12 cellular contexts compared by ENCODE assay signal in the genomic region with DNA sequence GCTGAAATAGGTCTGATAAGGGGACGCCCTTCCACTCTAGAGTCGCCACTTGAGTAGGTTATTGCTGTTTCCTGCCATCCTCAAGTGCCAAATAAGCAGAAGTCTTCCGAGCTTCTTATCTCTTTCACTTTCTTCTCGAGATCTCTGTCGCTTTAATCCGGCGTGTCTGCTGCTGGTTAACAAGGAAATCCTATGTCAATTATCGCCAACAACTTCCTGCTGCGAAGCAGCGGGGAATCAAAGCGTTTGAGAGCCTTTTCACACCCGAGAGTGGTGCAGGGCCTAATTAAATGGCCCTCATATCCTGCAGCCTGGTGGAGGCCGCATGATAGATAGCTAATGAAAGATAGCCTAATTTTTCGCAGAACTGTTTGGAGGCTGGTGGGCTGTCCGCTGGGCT.
DNase-seq lines count a peak whose midpoint lies in the region; ATAC-seq and TF ChIP-seq lines count a peak whose summit lies in the region.
"Had no signal": no experiment of that assay in that cellular context is flagged by ENCODE, and none has a peak within 500 bp of the region (broad histone marks: within the 10 kb centered on the region; RNA-seq: fewer than 3 reads in every experiment).

No MANE protein-coding gene starts in this region.

- peak; percentile 48 for ATAC-seq in HG02678 (IDR thresholded peaks at IDR 0.05; ENCODE audit: unreplicated experiment)
- peak; percentile 41 for ATAC-seq in lung (ENCODE audit: insufficient read depth, low FRiP score)
- no peak for ATAC-seq in gastrocnemius medialis

- H3K4me1 Mint-ChIP-seq in activated CD4-positive, alpha-beta memory T cell treated with anti-CD3 and anti-CD28 coated beads, Interleukin-2, amount 10 ng/mL, durations not matched to agents 7 days and 5 days: peaks cover 13% of the 10 kb centered on the region

- H3K36me3 Mint-ChIP-seq in activated CD4-positive, alpha-beta memory T cell treated with anti-CD3 and anti-CD28 coated beads, Interleukin-2, amount 10 ng/mL, durations not matched to agents 7 days and 5 days (ENCODE audit: low read depth): no peaks in the 10 kb centered on the region

- CTCF ChIA-PET in activated CD4-positive, alpha-beta memory T cell treated with anti-CD3 and anti-CD28 coated beads, Interleukin-2, amount 10 ng/mL, durations not matched to agents 7 days and 5 days (lab: Charles Lee): no interaction called here

- H3K9me3 Mint-ChIP-seq in activated CD4-positive, alpha-beta memory T cell treated with anti-CD3 and anti-CD28 coated beads, Interleukin-2, amount 10 ng/mL, durations not matched to agents 7 days and 5 days: no peaks in the 10 kb centered on the region
- H3K9me3 Mint-ChIP-seq: neural crest cell had no signal

- peak overlapping the region; percentile 33 for H3K27ac Mint-ChIP-seq in activated CD4-positive, alpha-beta memory T cell treated with anti-CD3 and anti-CD28 coated beads, Interleukin-2, amount 10 ng/mL, durations not matched to agents 7 days and 5 days

- H3K36me3 ChIP-seq in lung (ENCODE audit: control insufficient read depth in 2 of 2, insufficient read depth in 2 of 2, low read length in 2 of 2): no peaks in the 10 kb centered on the region
- no peaks in the 10 kb centered on the region for H3K36me3 ChIP-seq in tibial nerve
- H3K36me3 ChIP-seq in gastrocnemius medialis: no peaks in the 10 kb centered on the region

- POLR2A ChIA-PET in activated CD4-positive, alpha-beta memory T cell treated with anti-CD3 and anti-CD28 coated beads, Interleukin-2, amount 10 ng/mL, durations not matched to agents 7 days and 5 days (lab: Charles Lee): interaction anchor here (0.9 kb wide), 1 partner anchor 656 kb away, joined by 3 read pairs; no protein-coding TSS in a partner anchor

- no peaks in the 10 kb centered on the region for H3K27me3 ChIP-seq in lung (ENCODE audit: control insufficient read depth, insufficient read depth)
- H3K27me3 ChIP-seq in tibial nerve: no peaks in the 10 kb centered on the region
- no peaks in the 10 kb centered on the region for H3K27me3 ChIP-seq in gastrocnemius medialis

- in situ Hi-C loops in gastrocnemius medialis (cut with MboI; ENCODE audit: low sequenced_read_pairs in 4 of 4): no loop called here

- TF ChIP-seq CTCF in lung (IDR thresholded peaks at IDR 0.05; ENCODE audit: control extremely low read depth, extremely low read depth) (no peak), tibial nerve (IDR thresholded peaks at IDR 0.05) (no peak), gastrocnemius medialis (IDR thresholded peaks at IDR 0.05 in 4 of 5, conservative IDR thresholded peaks at IDR 0.05 in 1 of 5) (no peak)

- WGBS in lung, 2 donors: 7 to 14% methylated on average over 15 of the region's 15 CpGs
- WGBS in tibial nerve, 2 donors: 34 to 36% methylated on average over 15 of the region's 15 CpGs

- no peak for TF ChIP-seq POLR2A in tibial nerve (IDR thresholded peaks at IDR 0.05)
- no peak for TF ChIP-seq POLR2A in gastrocnemius medialis (IDR thresholded peaks at IDR 0.05)

- H3K9me3 ChIP-seq in lung (ENCODE audit: control insufficient read depth in 2 of 2, insufficient read depth in 1 of 2, low read length in 1 of 2) (peaks cover 0 to 3% of the 10 kb centered on the region in 2 donors), tibial nerve (no peaks in the 10 kb centered on the region), gastrocnemius medialis (no peaks in the 10 kb centered on the region)

- peak; percentile 74 for DNase-seq in DMS153 (lab: John Stamatoyannopoulos, UW)
- peak; percentile 29 for DNase-seq in activated CD4-positive, alpha-beta memory T cell treated with anti-CD3 and anti-CD28 coated beads, Interleukin-2, amount 10 ng/mL, durations not matched to agents 7 days and 5 days
- peak; percentile 30 for DNase-seq in lung (ENCODE audit: low spot score)
- no peak for DNase-seq in tibial nerve (ENCODE audit: low spot score in 2 of 2)
- no peak for DNase-seq in gastrocnemius medialis
- DNase-seq in NK-92 (lab: John Stamatoyannopoulos, UW; ENCODE audit: unreplicated experiment): no peak
- DNase-seq in SW 1271 (lab: John Stamatoyannopoulos, UW): no peak
- DNase-seq: GM23248, IMR-90, SHP77 treated with DMSO at 0.1 percent for 48 hours had no signal

- TF ChIP-seq EP300 in tibial nerve (IDR thresholded peaks at IDR 0.05): no peak

- H3K4me3 ChIP-seq in lung (no peak overlapping the region), tibial nerve (no peak overlapping the region), gastrocnemius medialis (no peak overlapping the region)
- H3K4me3 ChIP-seq: GM23248 had no signal

- peak overlapping the region; percentile 37 for H3K4me3 Mint-ChIP-seq in activated CD4-positive, alpha-beta memory T cell treated with anti-CD3 and anti-CD28 coated beads, Interleukin-2, amount 10 ng/mL, durations not matched to agents 7 days and 5 days
- H3K4me3 Mint-ChIP-seq: neural crest cell had no signal

- H3K4me1 ChIP-seq in lung (ENCODE audit: control insufficient read depth in 2 of 2, insufficient read depth in 2 of 2, low read length in 2 of 2): peaks cover 0 to 5% of the 10 kb centered on the region in 2 donors
- H3K4me1 ChIP-seq in tibial nerve: no peaks in the 10 kb centered on the region
- no peaks in the 10 kb centered on the region for H3K4me1 ChIP-seq in gastrocnemius medialis

- H3K27me3 Mint-ChIP-seq in activated CD4-positive, alpha-beta memory T cell treated with anti-CD3 and anti-CD28 coated beads, Interleukin-2, amount 10 ng/mL, durations not matched to agents 7 days and 5 days: no peaks in the 10 kb centered on the region

- intact Hi-C loops in gastrocnemius medialis (cut with DNase I; ENCODE audit: low total_unique reads): no loop called here

- H3K27ac ChIP-seq in lung (ENCODE audit: low read depth in 1 of 2, low read length in 1 of 2) (no peak overlapping the region), tibial nerve (no peak overlapping the region), gastrocnemius medialis (no peak overlapping the region)
- H3K27ac ChIP-seq: GM23248 had no signal

Comparison
In these comparisons a context has a peak if more than half of its experiments do, and no peak if none do; other contexts are left out.
1. DNase-seq: peak in DMS153 (single experiment), activated CD4-positive, alpha-beta memory T cell treated with anti-CD3 and anti-CD28 coated beads, Interleukin-2, amount 10 ng/mL, durations not matched to agents 7 days and 5 days (single experiment) and lung (single experiment); none in tibial nerve (0 of 2), gastrocnemius medialis (0 of 2), NK-92 (single experiment) and SW 1271 (0 of 2).
2. ATAC-seq: peak in HG02678 (single experiment) and lung (single experiment); none in gastrocnemius medialis (0 of 2).